24 cellular contexts compared by ENCODE assay signal in genomic region chr6:104286641-104287040, GRCh38.
"Had no signal": no experiment of that assay in that cellular context is flagged by ENCODE, and none has a peak within 500 bp of the region (broad histone marks: within the 10 kb centered on the region; RNA-seq: fewer than 3 reads in every experiment).

No MANE protein-coding gene starts in this region.

- H3K36me3 ChIP-seq: esophagus muscularis mucosa, heart right ventricle, left lung, pancreas, right lobe of liver, thoracic aorta, transverse colon, vagina had no signal

- H3K9me3 Mint-ChIP-seq: nephron; stimulated activated naive B cell treated with anti-CD40 and anti-IgM and Interleukin-4, amounts not matched to agents 10 μg/mL and 1 μg/mL and 100 μg/mL, for 72 hours; stimulated activated naive CD8-positive, alpha-beta T cell treated with anti-CD3 and anti-CD28 coated beads, Interleukin-15, Interleukin-2, amounts not matched to agents 100 ng/mL and 50 ng/mL, for 24 hours had no signal

- H3K4me3 Mint-ChIP-seq: naive thymus-derived CD4-positive, alpha-beta T cell; nephron; stimulated activated naive B cell treated with anti-CD40 and anti-IgM and Interleukin-4, amounts not matched to agents 10 μg/mL and 1 μg/mL and 100 μg/mL, for 72 hours; stimulated activated naive CD8-positive, alpha-beta T cell treated with anti-CD3 and anti-CD28 coated beads, Interleukin-15, Interleukin-2, amounts not matched to agents 100 ng/mL and 50 ng/mL, for 24 hours had no signal

- H3K27me3 ChIP-seq: esophagus muscularis mucosa, heart right ventricle, left lung, right lobe of liver, transverse colon, vagina had no signal

- H3K27ac Mint-ChIP-seq: naive thymus-derived CD4-positive, alpha-beta T cell; nephron; stimulated activated naive B cell treated with anti-CD40 and anti-IgM and Interleukin-4, amounts not matched to agents 10 μg/mL and 1 μg/mL and 100 μg/mL, for 72 hours; stimulated activated naive CD8-positive, alpha-beta T cell treated with anti-CD3 and anti-CD28 coated beads, Interleukin-15, Interleukin-2, amounts not matched to agents 100 ng/mL and 50 ng/mL, for 24 hours had no signal

- H3K27ac ChIP-seq: coronary artery, esophagus muscularis mucosa, heart right ventricle, left lung, pancreas, right lobe of liver, thoracic aorta, transverse colon, vagina had no signal

- H3K4me3 ChIP-seq: coronary artery, esophagus muscularis mucosa, heart right ventricle, left lung, pancreas, right lobe of liver, thoracic aorta, transverse colon, vagina had no signal

- H3K36me3 Mint-ChIP-seq: naive thymus-derived CD4-positive, alpha-beta T cell; stimulated activated naive B cell treated with anti-CD40 and anti-IgM and Interleukin-4, amounts not matched to agents 10 μg/mL and 1 μg/mL and 100 μg/mL, for 72 hours had no signal

- H3K4me1 Mint-ChIP-seq: naive thymus-derived CD4-positive, alpha-beta T cell; stimulated activated naive B cell treated with anti-CD40 and anti-IgM and Interleukin-4, amounts not matched to agents 10 μg/mL and 1 μg/mL and 100 μg/mL, for 72 hours had no signal

- H3K27me3 Mint-ChIP-seq: naive thymus-derived CD4-positive, alpha-beta T cell; stimulated activated naive B cell treated with anti-CD40 and anti-IgM and Interleukin-4, amounts not matched to agents 10 μg/mL and 1 μg/mL and 100 μg/mL, for 72 hours; stimulated activated naive CD8-positive, alpha-beta T cell treated with anti-CD3 and anti-CD28 coated beads, Interleukin-15, Interleukin-2, amounts not matched to agents 100 ng/mL and 50 ng/mL, for 24 hours had no signal

- H3K9me3 ChIP-seq: esophagus muscularis mucosa, heart right ventricle, left lung, pancreas, right lobe of liver, thoracic aorta, transverse colon, vagina had no signal

- DNase-seq: dermis blood vessel endothelial cell; effector memory CD4-positive, alpha-beta T cell; foreskin melanocyte; glutamatergic neuron; heart right ventricle; hippocampal formation; left cardiac atrium; left lung; mesenchymal stem cell; midbrain; naive thymus-derived CD4-positive, alpha-beta T cell; pancreas; right lobe of liver; small intestine; stimulated activated CD4-positive, alpha-beta T cell treated with anti-CD3 and anti-CD28 coated beads, Interleukin-15, amount 100 ng/mL, for 24 hours; stimulated activated CD4-positive, alpha-beta T cell treated with anti-CD3 and anti-CD28 coated beads, Interleukin-2, amount 100 ng/mL, for 48 hours; stimulated activated naive B cell treated with anti-CD40 and anti-IgM and Interleukin-4, amounts not matched to agents 10 μg/mL and 1 μg/mL and 100 μg/mL, for 72 hours; transverse colon had no signal

- H3K4me1 ChIP-seq: esophagus muscularis mucosa, heart right ventricle, pancreas, right lobe of liver, transverse colon, vagina had no signal
